Comparison of ENCODE assay signal across 20 cellular contexts in genomic region chr10:127925471-127926207, GRCh38. TPM values are rescaled to one million over a fixed set of nuclear protein-coding genes. Genes with fewer than 3 reads are reported as not detected.
DNase-seq lines count a peak whose midpoint lies in the region; ATAC-seq and TF ChIP-seq lines count a peak whose summit lies in the region.
"Had no signal": no experiment of that assay in that cellular context is flagged by ENCODE, and none has a peak within 500 bp of the region (broad histone marks: within the 10 kb centered on the region; RNA-seq: fewer than 3 reads in every experiment).

No MANE protein-coding gene starts in this region.

- H3K4me1 ChIP-seq in right atrium auricular region: peaks cover 0 to 47% of the 10 kb centered on the region in 2 donors
- H3K4me1 ChIP-seq in ascending aorta: peaks cover 0 to 27% of the 10 kb centered on the region in 2 donors
- H3K4me1 ChIP-seq in lung (ENCODE audit: control insufficient read depth in 2 of 2, insufficient read depth in 2 of 2, low read length in 2 of 2): peaks cover 27 to 41% of the 10 kb centered on the region in 2 donors
- H3K4me1 ChIP-seq in upper lobe of right lung: peaks cover 53% of the 10 kb centered on the region

- intact Hi-C loops in Right ventricle myocardium superior (cut with DNase I) (no loop called here), ascending aorta (cut with DNase I) (no loop called here), upper lobe of right lung (cut with DNase I) (no loop called here)

- no peak for DNase-seq in right atrium auricular region (ENCODE audit: low spot score)
- DNase-seq in Right ventricle myocardium superior: no peak
- DNase-seq in ascending aorta (ENCODE audit: low spot score in 2 of 2): peak in 1 of 2 donors; percentile 54
- no peak for DNase-seq in lung (ENCODE audit: low spot score)
- DNase-seq in upper lobe of right lung: no peak
- DNase-seq in GM10248 (ENCODE audit: extremely low spot score): no peak
- DNase-seq: activated naive CD8-positive, alpha-beta T cell treated with anti-CD3 and anti-CD28 coated beads, Interleukin-2, amount 10 ng/mL, durations not matched to agents 7 days and 5 days; CD4-positive, CD25-positive, alpha-beta regulatory T cell; effector memory CD4-positive, alpha-beta T cell; midbrain; NCI-H187; NCI-H446 treated with DMSO at 0.1 percent for 48 hours; stimulated activated naive CD8-positive, alpha-beta T cell treated with anti-CD3 and anti-CD28 coated beads, Interleukin-15, Interleukin-2, amounts not matched to agents 100 U/mL and 50 U/mL, for 24 hours had no signal

- H3K27me3 ChIP-seq in right atrium auricular region (no peaks in the 10 kb centered on the region), ascending aorta (no peaks in the 10 kb centered on the region), lung (ENCODE audit: control insufficient read depth, insufficient read depth) (no peaks in the 10 kb centered on the region), upper lobe of right lung (no peaks in the 10 kb centered on the region)
- H3K27me3 ChIP-seq: breast epithelium had no signal

- CTCF ChIA-PET in GM10248 (lab: Yijun Ruan, JAX): interaction anchor here (1.2 to 1.5 kb wide), 3 partner anchors 10 to 110 kb away, joined by 3 to 7 read pairs (median 3); no protein-coding TSS in a partner anchor

- no peak for TF ChIP-seq CTCF in right atrium auricular region (IDR thresholded peaks at IDR 0.05)
- no peak for TF ChIP-seq CTCF in ascending aorta (IDR thresholded peaks at IDR 0.05)
- TF ChIP-seq CTCF in lung (IDR thresholded peaks at IDR 0.05; ENCODE audit: control extremely low read depth, extremely low read depth): no peak
- no peak for TF ChIP-seq CTCF in upper lobe of right lung (IDR thresholded peaks at IDR 0.05)
- TF ChIP-seq CTCF in GM10248 (IDR thresholded peaks at IDR 0.05; ENCODE audit: control extremely low read depth, extremely low read depth, low read depth, missing control alignments): no peak

- no peaks in the 10 kb centered on the region for H3K9me3 ChIP-seq in right atrium auricular region
- H3K9me3 ChIP-seq in ascending aorta: no peaks in the 10 kb centered on the region
- no peaks in the 10 kb centered on the region for H3K9me3 ChIP-seq in lung (ENCODE audit: control insufficient read depth in 2 of 2, insufficient read depth in 1 of 2, low read length in 1 of 2)
- H3K9me3 ChIP-seq in upper lobe of right lung: no peaks in the 10 kb centered on the region
- H3K9me3 ChIP-seq: breast epithelium had no signal

- H3K36me3 ChIP-seq in right atrium auricular region: no peaks in the 10 kb centered on the region
- no peaks in the 10 kb centered on the region for H3K36me3 ChIP-seq in ascending aorta
- no peaks in the 10 kb centered on the region for H3K36me3 ChIP-seq in lung (ENCODE audit: control insufficient read depth in 2 of 2, insufficient read depth in 2 of 2, low read length in 2 of 2)
- no peaks in the 10 kb centered on the region for H3K36me3 ChIP-seq in upper lobe of right lung
- H3K36me3 ChIP-seq: breast epithelium had no signal

- H3K27ac ChIP-seq in right atrium auricular region (peak overlapping the region; percentile 44 to 49), ascending aorta (peak overlapping the region; percentile 26 to 44), lung (ENCODE audit: low read depth in 1 of 2, low read length in 1 of 2) (peak overlapping the region; percentile 58 to 76), upper lobe of right lung (peak overlapping the region; percentile 20)
- H3K27ac ChIP-seq: breast epithelium had no signal

- WGBS in lung, 2 donors: 39 to 58% methylated on average over 6 of the region's 6 CpGs

- no peak for ATAC-seq in Right ventricle myocardium superior (ENCODE audit: poor library complexity)
- no peak for ATAC-seq in lung (ENCODE audit: insufficient read depth, low FRiP score)
- ATAC-seq in upper lobe of right lung: peak; percentile 20
- no peak for ATAC-seq in HG02970 (IDR thresholded peaks at IDR 0.05; ENCODE audit: low FRiP score, unreplicated experiment)
- no peak for ATAC-seq in GM18867 (IDR thresholded peaks at IDR 0.05; ENCODE audit: unreplicated experiment)
- ATAC-seq: stimulated activated naive CD8-positive, alpha-beta T cell treated with anti-CD3 and anti-CD28 coated beads, Interleukin-15, Interleukin-2, amounts not matched to agents 100 U/mL and 50 U/mL, for 24 hours had no signal

- POLR2A ChIA-PET in GM10248 (lab: Yijun Ruan, JAX): no interaction called here

- H3K4me3 ChIP-seq in right atrium auricular region: no peak overlapping the region
- H3K4me3 ChIP-seq in ascending aorta: no peak overlapping the region
- H3K4me3 ChIP-seq in lung: no peak overlapping the region
- no peak overlapping the region for H3K4me3 ChIP-seq in upper lobe of right lung
- H3K4me3 ChIP-seq: breast epithelium had no signal

RNA-seq across cellular contexts. Expression of gene PTPRE, which starts 18.7 kb away (rescaled TPM):
- total RNA-seq in right atrium auricular region (10 to 100 TPM; 11.3 to 23.5 TPM), Right ventricle myocardium superior (16.0 TPM), ascending aorta (14.5 TPM), lung (10 to 100 TPM; 27.3 to 68.7 TPM), upper lobe of right lung (70.6 TPM)
- polyA plus RNA-seq in lung: 10 to 100 TPM; 15.5 to 45.7 TPM

RNA-seq across cellular contexts. Expression of gene CLRN3, which starts 32.9 kb away (rescaled TPM):
- not detected for total RNA-seq in right atrium auricular region
- total RNA-seq in Right ventricle myocardium superior: not detected
- total RNA-seq in ascending aorta: not detected
- total RNA-seq in lung: not detected
- under 1 TPM; 0.10 to 0.12 TPM for polyA plus RNA-seq in lung
- total RNA-seq in upper lobe of right lung: not detected
- total RNA-seq: activated naive CD8-positive, alpha-beta T cell treated with anti-CD3 and anti-CD28 coated beads, Interleukin-2, amount 10 ng/mL, durations not matched to agents 7 days and 5 days; activated T-helper 1 cell treated with anti-CD3 and anti-CD28 coated beads, Interleukin-12 subunit alpha, Interleukin-12 subunit beta, Interleukin-2, Interleukin-4 antibody, amounts not matched to agents 30 ng/mL and 10 ng/mL and 1 ng/mL, durations not matched to agents 14 hours and 24 hours and 36 hours; CD4-positive, CD25-positive, alpha-beta regulatory T cell; neural crest cell; T-helper 2 cell treated with Interferon-gamma antibody and Interleukin-4, amounts not matched to agents 100 ng/mL and 5 ng/mL, for 36 hours had no signal
- polyA plus RNA-seq: CD4-positive, CD25-positive, alpha-beta regulatory T cell; urinary bladder had no signal
